In the genomic region with DNA sequence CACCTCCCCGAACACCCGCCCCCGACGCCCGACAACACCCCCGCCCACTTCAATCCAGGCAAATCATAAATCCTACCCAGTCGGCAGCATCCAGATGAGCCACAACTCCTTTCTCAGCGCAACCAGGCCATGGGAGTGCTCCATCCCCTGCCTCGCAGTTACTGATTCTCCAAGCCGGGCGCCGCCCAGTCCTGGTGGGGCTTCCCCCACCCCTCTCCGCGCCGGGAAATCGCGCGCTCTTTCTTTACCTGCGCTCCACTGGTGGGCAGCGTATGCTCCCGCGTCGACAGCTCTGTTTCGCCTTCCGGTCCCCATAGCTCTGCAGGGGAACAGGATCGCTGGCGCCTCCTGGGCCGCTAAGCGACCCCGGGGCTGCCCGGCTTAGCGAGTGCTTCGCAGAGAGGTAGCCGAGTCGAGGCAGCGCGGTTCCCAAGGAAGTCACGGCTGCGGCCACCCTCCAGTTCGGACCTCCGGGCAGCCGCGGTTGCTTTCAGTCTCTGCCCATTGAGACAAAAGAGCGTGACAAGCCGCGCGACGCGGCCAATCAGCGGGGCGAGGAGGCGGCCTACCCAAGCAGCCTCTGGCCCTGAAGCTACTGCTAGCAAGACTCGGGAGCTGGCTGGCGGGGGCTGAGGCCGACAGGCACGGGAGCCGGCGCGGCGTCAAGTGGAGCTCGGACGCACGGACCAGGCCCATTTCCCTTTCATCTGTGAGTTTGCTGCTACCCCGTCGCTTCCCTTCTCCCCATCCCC, we compare ENCODE assay signal across 8 cellular contexts. TPM values are rescaled to one million over a fixed set of nuclear protein-coding genes. Genes with fewer than 3 reads are reported as not detected.
DNase-seq lines count a peak whose midpoint lies in the region; FAIRE-seq and TF ChIP-seq lines count a peak whose summit lies in the region.

No MANE protein-coding gene starts in this region.

- POLR2A ChIA-PET in HEK293T (lab: Yijun Ruan, JAX) = interaction anchor here (0.6 to 2.1 kb wide), 12 partner anchors 8 to 288 kb away, joined by 3 to 11 read pairs (median 4); a partner anchor contains a TSS

- peak overlapping the region; percentile 87 for H3K9ac ChIP-seq in astrocyte (ENCODE audit: low read length)

- H3K27me3 Mint-ChIP-seq in astrocyte (ENCODE audit: low read depth, unreplicated experiment) = no peaks in the 10 kb centered on the region

- DNase-seq in GM12892 (ENCODE audit: insufficient read length) = peak; percentile 39
- peak; percentile 74 for DNase-seq in HEK293T (ENCODE audit: extremely low spot score)
- peak; percentile 68 for DNase-seq in NAMALWA (ENCODE audit: low spot score)
- DNase-seq in T follicular helper cell (ENCODE audit: low read depth) = peak; percentile 40
- DNase-seq in astrocyte (ENCODE audit: low read depth) = peak; percentile 66
- DNase-seq in hypothalamus (lab: John Stamatoyannopoulos, UW) = peak in 47 of 51 donors; percentile 1 to 59 (median 26)
- peak; percentile 18 for DNase-seq in retinal pigment epithelial cell (ENCODE audit: low read depth)
- no peak for DNase-seq in OCI-M2 (lab: John Stamatoyannopoulos, UW; ENCODE audit: unreplicated experiment)

- no peaks in the 10 kb centered on the region for H3K9me3 ChIP-seq in astrocyte (ENCODE audit: insufficient read depth, low read depth, low read length)

- H3K4me1 Mint-ChIP-seq in astrocyte (ENCODE audit: low read depth, unreplicated experiment) = peaks cover 3% of the 10 kb centered on the region

- H3K4me1 ChIP-seq in astrocyte (ENCODE audit: insufficient read depth, low read length) = peaks cover 2% of the 10 kb centered on the region

- peak overlapping the region; percentile 97 for H2AFZ ChIP-seq in astrocyte (ENCODE audit: low read depth, low read length)

- peak overlapping the region; percentile 90 for H3K4me3 Mint-ChIP-seq in astrocyte (ENCODE audit: unreplicated experiment)

- FAIRE-seq in GM12892 (lab: Jason Lieb, UNC) = peak; percentile 63
- no peak for FAIRE-seq in astrocyte (lab: Jason Lieb, UNC)

- H3K27me3 ChIP-seq in astrocyte (ENCODE audit: insufficient read depth, low read length) = no peaks in the 10 kb centered on the region

- H3K4me3 ChIP-seq in astrocyte (ENCODE audit: insufficient read depth, low read depth, low read length) (peak overlapping the region; percentile 76), retinal pigment epithelial cell (ENCODE audit: low read length) (peak overlapping the region; percentile 59)

- H3K9me3 Mint-ChIP-seq in astrocyte (ENCODE audit: unreplicated experiment) = no peaks in the 10 kb centered on the region

- H3K36me3 Mint-ChIP-seq in astrocyte (ENCODE audit: low read depth, unreplicated experiment) = no peaks in the 10 kb centered on the region

- H3K27ac Mint-ChIP-seq in astrocyte (ENCODE audit: unreplicated experiment) = no peak overlapping the region

- H3K27ac ChIP-seq in astrocyte (ENCODE audit: low read depth, low read length) = peak overlapping the region; percentile 70

- no peaks in the 10 kb centered on the region for H4K20me1 ChIP-seq in astrocyte (ENCODE audit: insufficient read depth, low read length)

- CTCF ChIA-PET in HEK293T (lab: Yijun Ruan, JAX) = interaction anchor here (0.9 to 2.1 kb wide), 7 partner anchors 8 to 194 kb away, joined by 3 to 8 read pairs (median 4); no protein-coding TSS in a partner anchor

- H3K4me2 ChIP-seq in astrocyte (ENCODE audit: low read length) = peak overlapping the region; percentile 90

- H3K36me3 ChIP-seq in astrocyte (ENCODE audit: insufficient read depth, low read length) = no peaks in the 10 kb centered on the region

- H3K79me2 ChIP-seq in astrocyte (ENCODE audit: insufficient read depth, low read length) = peaks cover 6% of the 10 kb centered on the region

- 0 out of 2 replicates have a peak, but pooled peaks have one; percentile 36 for TF ChIP-seq POLR2A in GM12892 (IDR thresholded peaks at IDR 0.05; ENCODE audit: low read depth, low read length)

- TF ChIP-seq CTCF in astrocyte (IDR thresholded peaks at IDR 0.05; ENCODE audit: insufficient read depth, low read depth, low read length) = no peak
- no peak for TF ChIP-seq CTCF in retinal pigment epithelial cell (conservative IDR thresholded peaks at IDR 0.05; ENCODE audit: low read depth, low read length)

TF ChIP-seq in HEK293T, 16 proteins besides CTCF, POLR2A, EP300 and RAD21:
- TF ChIP-seq, protein P1, sequence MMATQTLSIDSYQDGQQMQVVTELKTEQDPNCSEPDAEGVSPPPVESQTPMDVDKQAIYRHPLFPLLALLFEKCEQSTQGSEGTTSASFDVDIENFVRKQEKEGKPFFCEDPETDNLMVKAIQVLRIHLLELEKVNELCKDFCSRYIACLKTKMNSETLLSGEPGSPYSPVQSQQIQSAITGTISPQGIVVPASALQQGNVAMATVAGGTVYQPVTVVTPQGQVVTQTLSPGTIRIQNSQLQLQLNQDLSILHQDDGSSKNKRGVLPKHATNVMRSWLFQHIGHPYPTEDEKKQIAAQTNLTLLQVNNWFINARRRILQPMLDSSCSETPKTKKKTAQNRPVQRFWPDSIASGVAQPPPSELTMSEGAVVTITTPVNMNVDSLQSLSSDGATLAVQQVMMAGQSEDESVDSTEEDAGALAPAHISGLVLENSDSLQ (IDR thresholded peaks at IDR 0.05) = 0 out of 2 replicates have a peak, but pooled peaks have one; percentile 13
- no peak for TF ChIP-seq FOXM1 (IDR thresholded peaks at IDR 0.05; ENCODE audit: borderline replicate concordance)
- no peak for TF ChIP-seq CTBP1 (IDR thresholded peaks at IDR 0.05; ENCODE audit: borderline replicate concordance)

RNA-seq across cellular contexts. Expression of a gene that starts 43.7 kb away (rescaled TPM):
- 7.6 TPM for polyA plus RNA-seq in GM12892 (2012; ENCODE audit: missing spikeins)
- total RNA-seq in astrocyte = 6.3 and 8.0 TPM in 2 replicates
